22 cellular contexts compared by ENCODE assay signal in the genomic region with DNA sequence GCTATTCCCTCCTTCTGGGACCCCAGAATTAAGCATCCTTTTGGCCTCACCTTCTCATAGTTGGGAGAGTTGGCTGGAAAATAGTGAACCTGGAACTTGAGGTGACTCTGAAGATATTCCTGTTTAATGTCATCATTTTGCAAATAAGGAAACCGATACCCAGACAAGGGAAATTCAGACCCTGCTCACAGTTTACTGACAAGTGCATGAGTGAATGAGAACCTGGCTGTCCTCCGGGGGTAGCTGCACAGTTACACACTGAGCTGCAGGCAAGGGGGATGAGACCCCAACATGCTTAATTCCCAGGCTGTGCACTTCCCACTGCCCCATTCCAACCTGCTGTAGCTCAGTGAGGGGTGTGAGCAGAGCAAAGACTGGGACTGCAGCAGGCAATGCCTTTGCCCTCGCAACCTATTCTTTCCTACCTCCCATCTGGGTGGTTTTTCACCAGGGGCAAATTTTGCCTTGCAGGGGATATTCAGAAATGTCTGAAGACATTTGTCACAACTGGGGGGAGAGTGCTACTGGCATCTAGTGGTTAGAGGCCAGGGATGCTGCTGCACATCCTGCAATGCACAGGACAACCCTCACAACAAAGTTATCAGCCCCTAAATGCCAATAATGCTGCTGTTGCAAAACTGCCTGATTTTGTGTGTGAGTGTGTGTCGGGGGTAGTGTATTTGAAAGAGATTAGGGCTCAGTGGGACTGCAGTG.
DNase-seq lines count a peak whose midpoint lies in the region; TF ChIP-seq lines count a peak whose summit lies in the region.
"Had no signal": no experiment of that assay in that cellular context is flagged by ENCODE, and none has a peak within 500 bp of the region (broad histone marks: within the 10 kb centered on the region; RNA-seq: fewer than 3 reads in every experiment).

No MANE protein-coding gene starts in this region.

- H3K9ac ChIP-seq in Karpas-422 (ENCODE audit: low read length) (no peak overlapping the region), smooth muscle cell (ENCODE audit: low read depth) (no peak overlapping the region)
- H3K9ac ChIP-seq: BLaER1 treated with 17β-estradiol and CSF1 and Interleukin-3, amounts not matched to agents 10 nM and 100 nM; GM23248 had no signal

- DNase-seq in NCI-H748 (lab: John Stamatoyannopoulos, UW; ENCODE audit: unreplicated experiment): peak; percentile 7
- no peak for DNase-seq in NCI-H748 treated with DMSO at 0.1 percent for 48 hours (lab: John Stamatoyannopoulos, UW)
- DNase-seq in Karpas-422: peak; percentile 44
- DNase-seq in epithelial cell of proximal tubule (ENCODE audit: low read depth): no peak
- DNase-seq in smooth muscle cell (lab: John Stamatoyannopoulos, UW; ENCODE audit: unreplicated experiment): no peak
- no peak for DNase-seq in spleen
- DNase-seq in NCI-H524 treated with DMSO at 0.1 percent for 48 hours (lab: John Stamatoyannopoulos, UW): no peak
- DNase-seq in DMS79 treated with DMSO at 0.1 percent for 48 hours (lab: John Stamatoyannopoulos, UW): no peak
- DNase-seq: activated CD8-positive, alpha-beta T cell treated with anti-CD3 and anti-CD28 coated beads for 36 hours; activated naive CD4-positive, alpha-beta T cell treated with anti-CD3 and anti-CD28 coated beads, Interleukin-2, amount 10 ng/mL, durations not matched to agents 7 days and 5 days; activated T-cell treated with anti-CD3 and anti-CD28 coated beads, Interleukin-2, amount 50 U/mL, for 4 hours; cerebellar nuclear complex; effector memory CD4-positive, alpha-beta T cell; GF-D8; GM23248; MV-4-11; natural killer cell; NCI-H774; psoas muscle had no signal

- intact Hi-C loops in spleen (cut with DNase I; ENCODE audit: low total_unique reads): no loop called here

- WGBS in smooth muscle cell (ENCODE audit: low lambda C conversion rate): 81% methylated on average over 4 of the region's 4 CpGs
- WGBS in spleen, 5 donors: 67 to 80% (median 72%) methylated on average over 4 of the region's 4 CpGs

- H3K9me3 ChIP-seq in Karpas-422 (ENCODE audit: low read length): no peaks in the 10 kb centered on the region
- H3K9me3 ChIP-seq in smooth muscle cell (replicated peaks; ENCODE audit: low read depth): no peaks in the 10 kb centered on the region
- no peaks in the 10 kb centered on the region for H3K9me3 ChIP-seq in spleen
- H3K9me3 ChIP-seq: A549; ascending aorta; BLaER1 treated with 17β-estradiol and CSF1 and Interleukin-3, amounts not matched to agents 10 nM and 100 nM; psoas muscle had no signal

- no peak for TF ChIP-seq POLR2A in spleen (IDR thresholded peaks at IDR 0.05)

- H3K9me2 ChIP-seq in Karpas-422 (replicated peaks; ENCODE audit: insufficient read depth, low read length): no peaks in the 10 kb centered on the region

- no peak overlapping the region for H3K4me3 ChIP-seq in Karpas-422 (ENCODE audit: low read length)
- no peak overlapping the region for H3K4me3 ChIP-seq in epithelial cell of proximal tubule (ENCODE audit: low read depth, low read length)
- H3K4me3 ChIP-seq in smooth muscle cell: no peak overlapping the region
- H3K4me3 ChIP-seq in spleen: no peak overlapping the region
- H3K4me3 ChIP-seq: A549; ascending aorta; BLaER1 treated with 17β-estradiol and CSF1 and Interleukin-3, amounts not matched to agents 10 nM and 100 nM; GM23248; psoas muscle had no signal

- H3K4me1 ChIP-seq in Karpas-422 (ENCODE audit: low read length): no peaks in the 10 kb centered on the region
- no peaks in the 10 kb centered on the region for H3K4me1 ChIP-seq in smooth muscle cell (ENCODE audit: low read depth)
- no peaks in the 10 kb centered on the region for H3K4me1 ChIP-seq in spleen
- H3K4me1 ChIP-seq: A549; ascending aorta; BLaER1 treated with 17β-estradiol and CSF1 and Interleukin-3, amounts not matched to agents 10 nM and 100 nM; psoas muscle had no signal

- no peaks in the 10 kb centered on the region for H3F3A ChIP-seq in smooth muscle cell (ENCODE audit: low read depth)

- H3K27me3 ChIP-seq in Karpas-422 (ENCODE audit: low read length): no peaks in the 10 kb centered on the region
- H3K27me3 ChIP-seq in smooth muscle cell (ENCODE audit: low read depth): peaks cover 71% of the 10 kb centered on the region
- peaks cover 0 to 40% (median 0%) of the 10 kb centered on the region in 7 donors for H3K27me3 ChIP-seq in spleen (replicated peaks in 1 of 7)
- H3K27me3 ChIP-seq: ascending aorta; BLaER1 treated with 17β-estradiol and CSF1 and Interleukin-3, amounts not matched to agents 10 nM and 100 nM had no signal

- H3K27ac ChIP-seq in Karpas-422 (ENCODE audit: low read length) (no peak overlapping the region), smooth muscle cell (ENCODE audit: low read depth) (no peak overlapping the region), spleen (no peak overlapping the region)
- H3K27ac ChIP-seq: A549; ascending aorta; BLaER1 treated with 17β-estradiol and CSF1 and Interleukin-3, amounts not matched to agents 10 nM and 100 nM; GM23248; psoas muscle had no signal

- H4K20me1 ChIP-seq in Karpas-422 (ENCODE audit: insufficient read depth, low read depth, low read length) (no peaks in the 10 kb centered on the region), smooth muscle cell (ENCODE audit: low read depth) (no peaks in the 10 kb centered on the region)
- H4K20me1 ChIP-seq: BLaER1 treated with 17β-estradiol and CSF1 and Interleukin-3, amounts not matched to agents 10 nM and 100 nM had no signal

- H2AFZ ChIP-seq in Karpas-422 (ENCODE audit: low read length) (no peak overlapping the region), smooth muscle cell (ENCODE audit: low read depth) (no peak overlapping the region)
- H2AFZ ChIP-seq: GM23248 had no signal

- no peaks in the 10 kb centered on the region for H3K79me2 ChIP-seq in Karpas-422 (ENCODE audit: low read length)
- no peaks in the 10 kb centered on the region for H3K79me2 ChIP-seq in smooth muscle cell (ENCODE audit: low read depth)

- TF ChIP-seq CTCF in epithelial cell of proximal tubule (conservative IDR thresholded peaks at IDR 0.05; ENCODE audit: low read depth, low read length) (peak; percentile 60), smooth muscle cell (IDR thresholded peaks at IDR 0.05; ENCODE audit: borderline replicate concordance, insufficient read depth, poor library complexity, severe bottlenecking) (peak; percentile 5), spleen (IDR thresholded peaks at IDR 0.05 in 8 of 11, conservative IDR thresholded peaks at IDR 0.05 in 3 of 11) (no peak)

- no peaks in the 10 kb centered on the region for H3K36me3 ChIP-seq in Karpas-422 (ENCODE audit: insufficient read depth, low read length)
- no peaks in the 10 kb centered on the region for H3K36me3 ChIP-seq in smooth muscle cell (ENCODE audit: low read depth)
- no peaks in the 10 kb centered on the region for H3K36me3 ChIP-seq in spleen
- H3K36me3 ChIP-seq: ascending aorta; BLaER1 treated with 17β-estradiol and CSF1 and Interleukin-3, amounts not matched to agents 10 nM and 100 nM had no signal

- H3K4me2 ChIP-seq in Karpas-422 (ENCODE audit: low read depth, low read length, poor library complexity, severe bottlenecking) (no peak overlapping the region), smooth muscle cell (no peak overlapping the region)
- H3K4me2 ChIP-seq: A549; BLaER1 treated with 17β-estradiol and CSF1 and Interleukin-3, amounts not matched to agents 10 nM and 100 nM had no signal

Comparison
In these comparisons a context has a peak if more than half of its experiments do, and no peak if none do; other contexts are left out.
1. DNase-seq: peak in NCI-H748 (single experiment) and Karpas-422 (single experiment); none in NCI-H748 treated with DMSO at 0.1 percent for 48 hours (single experiment), epithelial cell of proximal tubule (single experiment), smooth muscle cell (single experiment), spleen (single experiment), NCI-H524 treated with DMSO at 0.1 percent for 48 hours (single experiment) and DMS79 treated with DMSO at 0.1 percent for 48 hours (single experiment).
2. CTCF ChIP-seq: peak in epithelial cell of proximal tubule (single experiment) and smooth muscle cell (single experiment); none in spleen (0 of 11).